ENCODE assay signal across 20 cellular contexts in genomic region chr11:30983810-30984441, GRCh38.
DNase-seq lines count a peak whose midpoint lies in the region; ATAC-seq, FAIRE-seq and TF ChIP-seq lines count a peak whose summit lies in the region.
"Had no signal": no experiment of that assay in that cellular context is flagged by ENCODE, and none has a peak within 500 bp of the region (broad histone marks: within the 10 kb centered on the region; RNA-seq: fewer than 3 reads in every experiment).

No MANE protein-coding gene starts in this region.

- no peaks in the 10 kb centered on the region for H3K9me3 Mint-ChIP-seq in neural crest cell
- H3K9me3 Mint-ChIP-seq: H9 had no signal

- no peak overlapping the region for H3K4me3 ChIP-seq in sigmoid colon
- H3K4me3 ChIP-seq: BLaER1, SK-N-MC had no signal

- peaks cover 13% of the 10 kb centered on the region for H3K4me1 Mint-ChIP-seq in neural crest cell

- no peak for TF ChIP-seq POLR2A in GM12892 (IDR thresholded peaks at IDR 0.05; ENCODE audit: low read depth, low read length)
- TF ChIP-seq POLR2A in sigmoid colon (IDR thresholded peaks at IDR 0.05) = no peak

- H3K4me1 ChIP-seq in sigmoid colon = no peaks in the 10 kb centered on the region
- H3K4me1 ChIP-seq: BLaER1 had no signal

- intact Hi-C loops in sigmoid colon (cut with DNase I) = no loop called here

- H3K27ac ChIP-seq in sigmoid colon = no peak overlapping the region
- H3K27ac ChIP-seq: BLaER1, HL-60, SK-N-MC had no signal

- TF ChIP-seq EP300 in sigmoid colon (IDR thresholded peaks at IDR 0.05) = no peak

- ATAC-seq in HG02981 (IDR thresholded peaks at IDR 0.05; ENCODE audit: unreplicated experiment) = no peak
- ATAC-seq: Panc1, Right ventricle myocardium inferior had no signal

- no peaks in the 10 kb centered on the region for H3K36me3 Mint-ChIP-seq in neural crest cell (ENCODE audit: low read depth)

- TF ChIP-seq CTCF in neural crest cell (conservative IDR thresholded peaks at IDR 0.05) (no peak), sigmoid colon (IDR thresholded peaks at IDR 0.05) (no peak)

- no peaks in the 10 kb centered on the region for H3K27me3 Mint-ChIP-seq in neural crest cell (ENCODE audit: low read depth)

- WGBS in sigmoid colon, 2 donors = 73 to 86% methylated on average over 6 of the region's 6 CpGs

- no peaks in the 10 kb centered on the region for H3K9me3 ChIP-seq in sigmoid colon
- H3K9me3 ChIP-seq: BLaER1 had no signal

- peak; percentile 10 for DNase-seq in COR-L47 (lab: John Stamatoyannopoulos, UW)
- peak; percentile 36 for DNase-seq in NCI-H146 treated with DMSO at 0.1 percent for 48 hours (lab: John Stamatoyannopoulos, UW; ENCODE audit: unreplicated experiment)
- DNase-seq in amniotic epithelial cell (ENCODE audit: low read depth) = peak; percentile 25
- no peak for DNase-seq in neural crest cell (ENCODE audit: low read depth, low spot score)
- no peak for DNase-seq in GM12892 (ENCODE audit: insufficient read length)
- DNase-seq in sigmoid colon = no peak
- no peak for DNase-seq in activated CD4-positive, alpha-beta T cell treated with anti-CD3 and anti-CD28 coated beads for 48 hours
- DNase-seq: EL, H9, KG1, NCI-H1048, NCI-H2029, NCI-H345, NCI-H82 had no signal

- H3K27ac Mint-ChIP-seq in neural crest cell (ENCODE audit: unreplicated experiment) = peak overlapping the region; percentile 14

- no peaks in the 10 kb centered on the region for H3K36me3 ChIP-seq in sigmoid colon
- H3K36me3 ChIP-seq: BLaER1 had no signal

- H3K27me3 ChIP-seq in sigmoid colon = no peaks in the 10 kb centered on the region
- H3K27me3 ChIP-seq: BLaER1 had no signal

- H3K4me3 Mint-ChIP-seq in neural crest cell = no peak overlapping the region
- H3K4me3 Mint-ChIP-seq: H9 had no signal

- no peak for FAIRE-seq in GM12892 (lab: Jason Lieb, UNC)

Comparison
In these comparisons a context has a peak if more than half of its experiments do, and no peak if none do; other contexts are left out.
1. DNase-seq: peak in COR-L47 (single experiment), NCI-H146 treated with DMSO at 0.1 percent for 48 hours (single experiment) and amniotic epithelial cell (single experiment); none in neural crest cell (single experiment), GM12892 (single experiment), sigmoid colon (single experiment) and activated CD4-positive, alpha-beta T cell treated with anti-CD3 and anti-CD28 coated beads for 48 hours (single experiment).